ENCODE assay signal across 24 cellular contexts in the genomic region with DNA sequence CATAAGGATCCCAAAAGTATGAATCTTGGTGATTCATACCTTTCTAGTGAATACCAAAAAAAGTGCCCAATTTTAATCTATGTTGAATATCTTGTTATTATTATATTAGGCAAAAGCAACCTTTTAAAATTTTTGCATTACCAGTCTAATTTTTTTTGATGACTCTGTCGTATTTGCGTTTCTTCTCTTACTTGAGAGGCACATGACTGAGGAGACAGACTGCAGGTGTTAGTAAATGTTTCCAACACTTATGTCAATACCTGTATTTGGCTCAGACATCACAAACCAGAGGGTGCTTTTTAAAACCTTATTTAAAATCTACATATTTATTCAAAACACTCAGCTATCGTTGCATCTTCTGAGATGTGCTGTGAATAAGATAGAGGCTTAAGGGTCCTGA. TPM values are rescaled to one million over a fixed set of nuclear protein-coding genes. Genes with fewer than 3 reads are reported as not detected.
DNase-seq lines count a peak whose midpoint lies in the region; ATAC-seq and TF ChIP-seq lines count a peak whose summit lies in the region.
"Had no signal": no experiment of that assay in that cellular context is flagged by ENCODE, and none has a peak within 500 bp of the region (broad histone marks: within the 10 kb centered on the region; RNA-seq: fewer than 3 reads in every experiment).

No MANE protein-coding gene starts in this region.

- H3K27ac Mint-ChIP-seq in neural progenitor cell = no peak overlapping the region
- H3K27ac Mint-ChIP-seq: CD4-positive, alpha-beta T cell; GM23338; IgD-negative memory B cell; T-helper 1 cell treated with Interleukin-12 subunit alpha and Interleukin-12 subunit beta and Interleukin-4 antibody, amounts not matched to agents 30 μg/mL and 1 μg/mL, for 36 hours had no signal

- ATAC-seq in HG02588 (IDR thresholded peaks at IDR 0.05; ENCODE audit: unreplicated experiment) = no peak
- ATAC-seq: GM23338 had no signal

- no peak overlapping the region for H3K9ac ChIP-seq in neural progenitor cell
- H3K9ac ChIP-seq: BLaER1 had no signal

- H3K79me2 ChIP-seq in neural progenitor cell (ENCODE audit: low read depth) = no peaks in the 10 kb centered on the region

- peak; percentile 28 for DNase-seq in NCI-H510A treated with DMSO at 0.1 percent for 48 hours (lab: John Stamatoyannopoulos, UW)
- DNase-seq in NCI-H510A (lab: John Stamatoyannopoulos, UW) = no peak
- DNase-seq in NCI-H2029 (lab: John Stamatoyannopoulos, UW) = peak; percentile 48
- DNase-seq in NCI-H774 (lab: John Stamatoyannopoulos, UW) = peak; percentile 35
- DNase-seq in NCI-H446 treated with DMSO at 0.1 percent for 48 hours (lab: John Stamatoyannopoulos, UW) = no peak
- DNase-seq in neural progenitor cell (ENCODE audit: low spot score) = no peak
- DNase-seq: ACHN; Caco-2; CD4-positive, alpha-beta T cell; DMS 273 treated with DMSO at 0.1 percent for 48 hours; Karpas-422; MV-4-11; NCI-H1436; NCI-H2227 treated with DMSO at 0.1 percent for 48 hours; NCI-H526 treated with DMSO at 0.1 percent for 48 hours; OCI-M1; Right ventricle myocardium superior; T1000 had no signal

- peaks cover 2% of the 10 kb centered on the region for H3K27me3 Mint-ChIP-seq in neural progenitor cell (ENCODE audit: insufficient read depth, low read depth)

- no peaks in the 10 kb centered on the region for H3K4me1 ChIP-seq in neural progenitor cell
- H3K4me1 ChIP-seq: Caco-2, HAP-1 had no signal

- TF ChIP-seq CTCF in neural progenitor cell (IDR thresholded peaks at IDR 0.05) = no peak

- H3K4me3 Mint-ChIP-seq in neural progenitor cell = no peak overlapping the region
- H3K4me3 Mint-ChIP-seq: CD4-positive, alpha-beta T cell; GM23338; IgD-negative memory B cell; T-helper 1 cell treated with Interleukin-12 subunit alpha and Interleukin-12 subunit beta and Interleukin-4 antibody, amounts not matched to agents 30 μg/mL and 1 μg/mL, for 36 hours had no signal

- no peaks in the 10 kb centered on the region for H3K36me3 Mint-ChIP-seq in neural progenitor cell

- H4K20me1 ChIP-seq in neural progenitor cell (ENCODE audit: low read depth) = no peaks in the 10 kb centered on the region
- H4K20me1 ChIP-seq: BLaER1 had no signal

- H3K27ac ChIP-seq in neural progenitor cell = no peak overlapping the region
- H3K27ac ChIP-seq: BLaER1 had no signal

- H3F3A ChIP-seq in neural progenitor cell (ENCODE audit: low read depth) = no peaks in the 10 kb centered on the region

- peaks cover 6% of the 10 kb centered on the region for H3K4me1 Mint-ChIP-seq in neural progenitor cell
- H3K4me1 Mint-ChIP-seq: IgD-negative memory B cell had no signal

- no peak overlapping the region for H2AFZ ChIP-seq in neural progenitor cell (replicated peaks)
- H2AFZ ChIP-seq: GM23338 had no signal

- H3K9me3 Mint-ChIP-seq in neural progenitor cell = no peaks in the 10 kb centered on the region
- H3K9me3 Mint-ChIP-seq: CD4-positive, alpha-beta T cell; GM23338; T-helper 1 cell treated with Interleukin-12 subunit alpha and Interleukin-12 subunit beta and Interleukin-4 antibody, amounts not matched to agents 30 μg/mL and 1 μg/mL, for 36 hours had no signal

- H3K9me3 ChIP-seq in neural progenitor cell (ENCODE audit: low read depth) = no peaks in the 10 kb centered on the region
- H3K9me3 ChIP-seq: BLaER1, Caco-2, HAP-1 had no signal

- H3K4me2 ChIP-seq in neural progenitor cell = no peak overlapping the region
- H3K4me2 ChIP-seq: BLaER1, GM23338 had no signal

- H3K27me3 ChIP-seq in neural progenitor cell = no peaks in the 10 kb centered on the region
- H3K27me3 ChIP-seq: BLaER1 had no signal

- H3K4me3 ChIP-seq in neural progenitor cell = no peak overlapping the region
- H3K4me3 ChIP-seq: BLaER1, GM23338, HAP-1 had no signal

- no peaks in the 10 kb centered on the region for H3K36me3 ChIP-seq in neural progenitor cell
- H3K36me3 ChIP-seq: BLaER1, HAP-1 had no signal

RNA-seq across cellular contexts. Expression of a gene that starts 27.1 kb away (rescaled TPM):
- 23.9 and 29.2 TPM in 2 replicates for total RNA-seq in neural progenitor cell (ENCODE audit: low replicate concordance)
- total RNA-seq: Caco-2; CD4-positive, alpha-beta T cell had no signal

Comparison
In these comparisons a context has a peak if more than half of its experiments do, and no peak if none do; other contexts are left out.
1. DNase-seq: peak in NCI-H510A treated with DMSO at 0.1 percent for 48 hours (single experiment), NCI-H2029 (single experiment) and NCI-H774 (single experiment); none in NCI-H510A (single experiment), NCI-H446 treated with DMSO at 0.1 percent for 48 hours (single experiment) and neural progenitor cell (single experiment).